26 cellular contexts compared by ENCODE assay signal in genomic region chr10:44668336-44668735, GRCh38.
"Had no signal": no experiment of that assay in that cellular context is flagged by ENCODE, and none has a peak within 500 bp of the region (broad histone marks: within the 10 kb centered on the region; RNA-seq: fewer than 3 reads in every experiment).

No MANE protein-coding gene starts in this region.

- H3K9me3 ChIP-seq: ascending aorta, breast epithelium, colonic mucosa, esophagus squamous epithelium had no signal

- H3K27me3 ChIP-seq: ascending aorta, breast epithelium, cardiac muscle cell, colonic mucosa, esophagus squamous epithelium, gastroesophageal sphincter had no signal

- H3K27ac ChIP-seq: ascending aorta, breast epithelium, cardiac muscle cell, colonic mucosa, epithelial cell of prostate, esophagus squamous epithelium, gastroesophageal sphincter had no signal

- H3K36me3 ChIP-seq: ascending aorta, breast epithelium, cardiac muscle cell, colonic mucosa, esophagus squamous epithelium, gastroesophageal sphincter had no signal

- H3K4me1 ChIP-seq: ascending aorta, breast epithelium, colonic mucosa, esophagus squamous epithelium, gastroesophageal sphincter had no signal

- DNase-seq: activated CD4-positive, alpha-beta memory T cell treated with anti-CD3 and anti-CD28 coated beads for 36 hours; activated CD4-positive, alpha-beta T cell treated with anti-CD3 and anti-CD28 coated beads for 36 hours; activated CD4-positive, alpha-beta T cell treated with anti-CD3 and anti-CD28 coated beads, Interleukin-2, amount 10 ng/mL, durations not matched to agents 24 days and 14 days; activated CD4-positive, CD25-positive, alpha-beta regulatory T cell; activated CD4-positive, CD25-positive, alpha-beta regulatory T cell treated with anti-CD3 and anti-CD28 coated beads, Interleukin-2, amount 50 U/mL, for 72 hours; activated CD8-positive, alpha-beta memory T cell treated with anti-CD3 and anti-CD28 coated beads, Interleukin-2, amount 10 ng/mL, durations not matched to agents 7 days and 5 days; activated CD8-positive, alpha-beta memory T cell treated with anti-CD3 and anti-CD28 coated beads, Interleukin-2, amount 50 U/mL, for 4 hours; activated CD8-positive, alpha-beta T cell treated with anti-CD3 and anti-CD28 coated beads, Interleukin-2, amount 10 ng/mL, durations not matched to agents 7 days and 5 days; activated gamma-delta T cell; activated naive CD4-positive, alpha-beta T cell; activated naive CD4-positive, alpha-beta T cell treated with anti-CD3 and anti-CD28 coated beads, Interleukin-2, amount 10 ng/mL, durations not matched to agents 7 days and 5 days; activated naive CD8-positive, alpha-beta T cell treated with anti-CD3 and anti-CD28 coated beads, Interleukin-2, amount 10 ng/mL, durations not matched to agents 7 days and 5 days; activated T-cell treated with anti-CD3 and anti-CD28 coated beads, Interleukin-2, amount 50 U/mL, for 1 hour; activated T-cell treated with anti-CD3 and anti-CD28 coated beads, Interleukin-2, amount 50 U/mL, for 72 hours; central memory CD4-positive, alpha-beta T cell; cerebellar nuclear complex; colonic mucosa; effector CD8-positive, alpha-beta T cell; esophagus squamous epithelium; foreskin melanocyte; T-helper 2 cell had no signal

- H3K4me3 ChIP-seq: ascending aorta, breast epithelium, cardiac muscle cell, colonic mucosa, esophagus squamous epithelium, gastroesophageal sphincter had no signal
